33 cellular contexts compared by ENCODE assay signal in genomic region chr7:136688601-136689000, GRCh38.
"Had no signal": no experiment of that assay in that cellular context is flagged by ENCODE, and none has a peak within 500 bp of the region (broad histone marks: within the 10 kb centered on the region; RNA-seq: fewer than 3 reads in every experiment).

No MANE protein-coding gene starts in this region.

- H3K27me3 ChIP-seq: MG63 had no signal

- H3K4me2 ChIP-seq: KMS-11 had no signal

- H3K36me3 ChIP-seq: MG63 had no signal

- H3K9me3 ChIP-seq: MG63 had no signal

- H3K27ac ChIP-seq: KMS-11 had no signal

- DNase-seq: Karpas-422, Kasumi-1, MG63, MM.1S, MV-4-11, NCI-H1048, NCI-H1092, NCI-H1105, NCI-H1105 treated with DMSO at 0.1 percent for 48 hours, NCI-H1417, NCI-H1417 treated with DMSO at 0.1 percent for 48 hours, NCI-H1436, NCI-H1436 treated with DMSO at 0.1 percent for 48 hours, NCI-H146, NCI-H1694, NCI-H1694 treated with DMSO at 0.1 percent for 48 hours, NCI-H187, NCI-H187 treated with DMSO at 0.1 percent for 48 hours, NCI-H1930, NCI-H2029, NCI-H2029 treated with DMSO at 0.1 percent for 48 hours, NCI-H2081, NCI-H2081 treated with DMSO at 0.1 percent for 48 hours, NCI-H2107, NCI-H2171, NCI-H2171 treated with DMSO at 0.1 percent for 48 hours, NCI-H2227 treated with DMSO at 0.1 percent for 48 hours, NCI-H226, NCI-H345, NCI-H446, NCI-H446 treated with DMSO at 0.1 percent for 48 hours, NCI-H510A had no signal

- H3K9ac ChIP-seq: KMS-11 had no signal

- H3K4me3 ChIP-seq: MG63 had no signal
